15 cellular contexts compared by ENCODE assay signal in the genomic region with DNA sequence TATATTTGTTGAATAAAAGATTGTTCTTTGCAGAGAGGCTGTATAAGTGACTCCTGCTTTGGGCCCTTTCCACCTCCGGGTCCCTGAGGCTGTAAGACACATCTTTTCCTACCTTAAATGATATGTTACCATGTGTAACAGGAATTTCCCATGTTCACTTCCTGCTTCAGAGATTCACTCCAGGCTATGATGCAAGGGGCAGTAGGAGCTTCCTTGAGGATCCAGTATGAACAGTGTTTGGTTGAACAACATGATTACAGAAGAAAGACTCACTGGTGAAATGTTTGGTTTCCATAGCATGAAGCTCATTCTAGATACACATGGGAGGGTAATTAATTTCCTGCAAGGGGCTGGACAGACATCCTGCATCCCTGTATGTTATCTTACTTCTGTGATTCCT. TPM values are rescaled to one million over a fixed set of nuclear protein-coding genes. Genes with fewer than 3 reads are reported as not detected.
DNase-seq lines count a peak whose midpoint lies in the region; ATAC-seq, FAIRE-seq and TF ChIP-seq lines count a peak whose summit lies in the region.
"Had no signal": no experiment of that assay in that cellular context is flagged by ENCODE, and none has a peak within 500 bp of the region (broad histone marks: within the 10 kb centered on the region; RNA-seq: fewer than 3 reads in every experiment).

No MANE protein-coding gene starts in this region.

- CTCF ChIA-PET in OCI-LY7 (lab: Charles Lee; ENCODE audit: unreplicated experiment) = no interaction called here
- CTCF ChIA-PET in endothelial cell of umbilical vein (lab: Charles Lee) = interaction anchor here (0.6 to 1.5 kb wide), 5 partner anchors 11 to 497 kb away, joined by 3 to 9 read pairs (median 3); no protein-coding TSS in a partner anchor

- H3K9me1 ChIP-seq in endothelial cell of umbilical vein (replicated peaks; ENCODE audit: control insufficient read depth, extremely low read depth, insufficient read depth, low read length) = no peaks in the 10 kb centered on the region

- TF ChIP-seq CTCF in OCI-LY7 (conservative IDR thresholded peaks at IDR 0.05; ENCODE audit: low read length) = 0 out of 2 replicates have a peak, but pooled peaks have one; percentile 6
- no peak for TF ChIP-seq CTCF in endothelial cell of umbilical vein (IDR thresholded peaks at IDR 0.05; ENCODE audit: extremely low read depth in 1 of 2, insufficient read depth in 1 of 2, low read depth in 1 of 2, low read length in 2 of 2)

- no peaks in the 10 kb centered on the region for H3K9me2 ChIP-seq in OCI-LY7 (ENCODE audit: insufficient read depth, low read length)

- no peak for ATAC-seq in HG03565 (IDR thresholded peaks at IDR 0.05; ENCODE audit: unreplicated experiment)

- WGBS in small intestine, 3 donors = 70 to 82% (median 77%) methylated on average over 1 of the region's 1 CpG

- H3K9me3 ChIP-seq in OCI-LY7 (ENCODE audit: low read length) = no peaks in the 10 kb centered on the region
- H3K9me3 ChIP-seq in endothelial cell of umbilical vein (replicated peaks; ENCODE audit: control insufficient read depth, insufficient read depth, low read length) = no peaks in the 10 kb centered on the region
- H3K9me3 ChIP-seq in small intestine (ENCODE audit: control insufficient read depth, low read depth) = no peaks in the 10 kb centered on the region

- BruUV-seq in OCI-LY7 (replicated peaks; lab: Mats Ljungman, UMichigan) = no TSS peak
- BruUV-seq in endothelial cell of umbilical vein (replicated peaks; lab: Mats Ljungman, UMichigan) = no TSS peak

- H3K9ac ChIP-seq in endothelial cell of umbilical vein (replicated peaks; ENCODE audit: extremely low read depth, insufficient read depth, low read length) = no peak overlapping the region

- DNase-seq in NCI-H748 (lab: John Stamatoyannopoulos, UW; ENCODE audit: unreplicated experiment) (peak; percentile 36), NCI-H748 treated with DMSO at 0.1 percent for 48 hours (lab: John Stamatoyannopoulos, UW) (no peak), OCI-LY7 (ENCODE audit: low spot score) (no peak), endothelial cell of umbilical vein (ENCODE audit: low read depth, low spot score) (no peak), small intestine (peak; percentile 10), RCC 7860 (ENCODE audit: low spot score) (no peak), NCI-H2107 treated with DMSO at 0.1 percent for 48 hours (lab: John Stamatoyannopoulos, UW; ENCODE audit: unreplicated experiment) (no peak)
- DNase-seq: AML-193, GOT3, HFFc6, Karpas-422, SIG-M5 had no signal

- H3K4me2 ChIP-seq in OCI-LY7 (ENCODE audit: low read length) (no peak overlapping the region), endothelial cell of umbilical vein (ENCODE audit: insufficient read depth, low read length) (no peak overlapping the region)

- POLR2A ChIA-PET in OCI-LY7 (lab: Charles Lee) (interaction anchor here (0.6 to 1.1 kb wide), 2 partner anchors 8 to 50 kb away, joined by 3 read pairs; no protein-coding TSS in a partner anchor), endothelial cell of umbilical vein (lab: Charles Lee) (no interaction called here)

- H2AFZ ChIP-seq in OCI-LY7 (ENCODE audit: low read length) = no peak overlapping the region
- H2AFZ ChIP-seq in endothelial cell of umbilical vein (ENCODE audit: low read depth, low read length) = peak overlapping the region; percentile 31

- H3K36me3 ChIP-seq in OCI-LY7 (ENCODE audit: insufficient read depth, low read length) (no peaks in the 10 kb centered on the region), endothelial cell of umbilical vein (ENCODE audit: control insufficient read depth in 2 of 2, extremely low read depth in 1 of 2, insufficient read depth in 2 of 2, low read length in 2 of 2) (no peaks in the 10 kb centered on the region), small intestine (ENCODE audit: control insufficient read depth in 2 of 2, insufficient read depth in 2 of 2, low read length in 2 of 2) (no peaks in the 10 kb centered on the region)

- TF ChIP-seq POLR2A in endothelial cell of umbilical vein (IDR thresholded peaks at IDR 0.05; ENCODE audit: low read depth, low read length) = no peak

- dilution Hi-C loops in endothelial cell of umbilical vein (cut with MboI; ENCODE audit: extremely low pct_ligation_motif_present, low sequenced_read_pairs) = no loop called here

- H3K79me2 ChIP-seq in OCI-LY7 (ENCODE audit: insufficient read depth, low read depth, low read length) = no peaks in the 10 kb centered on the region
- H3K79me2 ChIP-seq in endothelial cell of umbilical vein (ENCODE audit: control insufficient read depth, insufficient read depth, low read length) = no peaks in the 10 kb centered on the region

- H3K27ac ChIP-seq in OCI-LY7 (ENCODE audit: low read depth, low read length, poor library complexity, severe bottlenecking) (no peak overlapping the region), endothelial cell of umbilical vein (ENCODE audit: insufficient read depth, low read depth, low read length) (no peak overlapping the region), small intestine (ENCODE audit: low read depth in 1 of 2, low read length in 1 of 2) (no peak overlapping the region)

- intact Hi-C loops in OCI-LY7 (cut with micrococcal nuclease; ENCODE audit: unreplicated experiment) = no loop called here
- intact Hi-C loops in endothelial cell of umbilical vein (cut with micrococcal nuclease) = no loop called here

- no peak overlapping the region for H3K4me3 ChIP-seq in OCI-LY7 (ENCODE audit: low read depth, low read length, poor library complexity, severe bottlenecking)
- H3K4me3 ChIP-seq in endothelial cell of umbilical vein (replicated peaks in 1 of 3; ENCODE audit: insufficient read depth in 1 of 3, low read depth in 1 of 3, low read length in 3 of 3) = no peak overlapping the region
- no peak overlapping the region for H3K4me3 ChIP-seq in small intestine (ENCODE audit: low read depth in 1 of 2, low read length in 2 of 2)

- H3K27me3 ChIP-seq in endothelial cell of umbilical vein (ENCODE audit: control insufficient read depth in 2 of 2, insufficient read depth in 2 of 2, low read length in 2 of 2) (no peaks in the 10 kb centered on the region), small intestine (ENCODE audit: control insufficient read depth in 2 of 2, insufficient read depth in 2 of 2, low read length in 2 of 2) (peaks cover 0 to 5% of the 10 kb centered on the region in 2 donors)

- H4K20me1 ChIP-seq in OCI-LY7 (ENCODE audit: insufficient read depth, low read length) (no peaks in the 10 kb centered on the region), endothelial cell of umbilical vein (replicated peaks; ENCODE audit: control insufficient read depth, extremely low read depth, insufficient read depth, low read length) (no peaks in the 10 kb centered on the region)

- FAIRE-seq in endothelial cell of umbilical vein (lab: Jason Lieb, UNC) = no peak
- FAIRE-seq in small intestine (lab: Jason Lieb, UNC) = no peak
- FAIRE-seq in RCC 7860 (lab: Jason Lieb, UNC) = no peak
- FAIRE-seq: A204.1 had no signal

- no peaks in the 10 kb centered on the region for H3K4me1 ChIP-seq in OCI-LY7 (ENCODE audit: insufficient read depth, low read length, poor library complexity, severe bottlenecking)
- peaks cover 50% of the 10 kb centered on the region for H3K4me1 ChIP-seq in endothelial cell of umbilical vein (ENCODE audit: control insufficient read depth, extremely low read depth, insufficient read depth, low read length)
- H3K4me1 ChIP-seq in small intestine (ENCODE audit: control insufficient read depth in 2 of 2, insufficient read depth in 1 of 2, low read depth in 1 of 2, low read length in 1 of 2) = no peaks in the 10 kb centered on the region

TF ChIP-seq in endothelial cell of umbilical vein, 7 proteins besides CTCF, POLR2A, EP300 and RAD21:
- TF ChIP-seq, protein P1, sequence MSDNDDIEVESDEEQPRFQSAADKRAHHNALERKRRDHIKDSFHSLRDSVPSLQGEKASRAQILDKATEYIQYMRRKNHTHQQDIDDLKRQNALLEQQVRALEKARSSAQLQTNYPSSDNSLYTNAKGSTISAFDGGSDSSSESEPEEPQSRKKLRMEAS (IDR thresholded peaks at IDR 0.05; ENCODE audit: insufficient read depth, insufficient read length) = no peak
- TF ChIP-seq MYC (IDR thresholded peaks at IDR 0.05; ENCODE audit: low read depth, low read length) (no peak), JUN (IDR thresholded peaks at IDR 0.05; ENCODE audit: borderline replicate concordance, insufficient read depth, insufficient read length, low read depth) (no peak), GATA2 (IDR thresholded peaks at IDR 0.05; ENCODE audit: insufficient read depth, insufficient read length, low read depth, low read length) (no peak), POLR2AphosphoS5 (IDR thresholded peaks at IDR 0.05; ENCODE audit: insufficient read depth, low read depth, low read length) (no peak), FOS (IDR thresholded peaks at IDR 0.05; ENCODE audit: borderline replicate concordance, insufficient read depth, low read length) (no peak), EZH2 (IDR thresholded peaks at IDR 0.05; ENCODE audit: borderline replicate concordance, low read depth, low read length, severe bottlenecking) (no peak)

RNA-seq across cellular contexts. Expression of a gene that starts 25.6 kb away (rescaled TPM):
- total RNA-seq in OCI-LY7 (2014; rRNA removed; shearing (Covaris generic)) = 23.3 and 25.0 TPM in 2 replicates
- total RNA-seq in OCI-LY7 (2022) = 26.1 and 28.1 TPM in 2 replicates
- 50.1 and 52.9 TPM in 2 replicates for total RNA-seq in endothelial cell of umbilical vein
- 32.4 and 37.4 TPM in 2 replicates for polyA plus RNA-seq in endothelial cell of umbilical vein
- 28.0 and 30.2 TPM in 2 replicates for polyA plus RNA-seq in endothelial cell of umbilical vein (2011; cell fraction: cytosol; rRNA removed)
- polyA plus RNA-seq in endothelial cell of umbilical vein (2011; cell fraction: nucleus; rRNA removed) = 63.1 and 81.3 TPM in 2 replicates
- polyA plus RNA-seq in endothelial cell of umbilical vein (2012) = 36.5 and 60.3 TPM in 2 replicates
- polyA minus RNA-seq in endothelial cell of umbilical vein = 46.4 and 55.8 TPM in 2 replicates
- polyA minus RNA-seq in endothelial cell of umbilical vein (2011; cell fraction: cytosol; rRNA and poly(A)+ RNA removed) = 8.0 TPM
- polyA minus RNA-seq in endothelial cell of umbilical vein (2011; cell fraction: nucleus; rRNA and poly(A)+ RNA removed) = 42.3 and 83.4 TPM in 2 replicates
- 10 to 100 TPM in 2 of 3 donors, 1 to 10 TPM in 1; 5.7 to 16.9 (median 12.1) TPM for polyA plus RNA-seq in small intestine

RNA-seq across cellular contexts. Expression of a gene that starts 30.8 kb away (rescaled TPM):
- total RNA-seq in OCI-LY7 (2014; rRNA removed; shearing (Covaris generic)) = not detected in 2 replicates
- total RNA-seq in OCI-LY7 (2022) (not detected in 2 replicates), endothelial cell of umbilical vein (not detected in 2 replicates)
- polyA plus RNA-seq in endothelial cell of umbilical vein (not detected in 2 replicates), small intestine (under 1 TPM in 1 of 3 donors, not detected in 2; 0.01 TPM)
- polyA plus RNA-seq in endothelial cell of umbilical vein (2011; cell fraction: cytosol; rRNA removed) = not detected in 2 replicates
- not detected in 2 replicates for polyA plus RNA-seq in endothelial cell of umbilical vein (2011; cell fraction: nucleus; rRNA removed)
- polyA plus RNA-seq in endothelial cell of umbilical vein (2012) = not detected in 2 replicates
- not detected in 2 replicates for polyA minus RNA-seq in endothelial cell of umbilical vein
- polyA minus RNA-seq in endothelial cell of umbilical vein (2011; cell fraction: cytosol; rRNA and poly(A)+ RNA removed) = not detected
- not detected in 2 replicates for polyA minus RNA-seq in endothelial cell of umbilical vein (2011; cell fraction: nucleus; rRNA and poly(A)+ RNA removed)
- total RNA-seq: Daoy, HFFc6 had no signal

Comparison
In these comparisons a context has a peak if more than half of its experiments do, and no peak if none do; other contexts are left out.
1. DNase-seq: peak in NCI-H748 (single experiment) and small intestine (single experiment); none in NCI-H748 treated with DMSO at 0.1 percent for 48 hours (single experiment), OCI-LY7 (single experiment), endothelial cell of umbilical vein (single experiment), RCC 7860 (single experiment) and NCI-H2107 treated with DMSO at 0.1 percent for 48 hours (single experiment).